20 cellular contexts compared by ENCODE assay signal in genomic region chr22:29158546-29158945, GRCh38. TPM values are rescaled to one million over a fixed set of nuclear protein-coding genes. Genes with fewer than 3 reads are reported as not detected.
DNase-seq lines count a peak whose midpoint lies in the region; ATAC-seq, FAIRE-seq and TF ChIP-seq lines count a peak whose summit lies in the region.
"Had no signal": no experiment of that assay in that cellular context is flagged by ENCODE, and none has a peak within 500 bp of the region (broad histone marks: within the 10 kb centered on the region; RNA-seq: fewer than 3 reads in every experiment).

No MANE protein-coding gene starts in this region.

- no peak for FAIRE-seq in HTR-8/SVneo (lab: Jason Lieb, UNC)
- FAIRE-seq: GM12892, H1 had no signal

- H3K4me3 ChIP-seq in AG10803 (ENCODE audit: low read length) (no peak overlapping the region), NB4 (ENCODE audit: low read depth, low read length) (no peak overlapping the region)
- H3K4me3 ChIP-seq: BLaER1 treated with 17β-estradiol and CSF1 and Interleukin-3, amounts not matched to agents 10 nM and 100 nM; HAP-1 had no signal

- no peak overlapping the region for H3K4me3 Mint-ChIP-seq in effector memory CD8-positive, alpha-beta T cell
- H3K4me3 Mint-ChIP-seq: CD4-positive, CD25-positive, alpha-beta regulatory T cell; HFFc6 had no signal

- peak overlapping the region in 1 of 2 donors; percentile 77 for H3K27ac Mint-ChIP-seq in effector memory CD8-positive, alpha-beta T cell
- H3K27ac Mint-ChIP-seq: HFFc6 had no signal

- peaks cover 25 to 72% of the 10 kb centered on the region in 2 donors for H3K27me3 Mint-ChIP-seq in effector memory CD8-positive, alpha-beta T cell

- H3K9me3 Mint-ChIP-seq in effector memory CD8-positive, alpha-beta T cell, result no peaks in the 10 kb centered on the region
- H3K9me3 Mint-ChIP-seq: CD4-positive, CD25-positive, alpha-beta regulatory T cell; HFFc6 had no signal

- no peak for TF ChIP-seq POLR2A in NB4 (IDR thresholded peaks at IDR 0.05; ENCODE audit: extremely low read depth, insufficient read length)

- H3K4me1 Mint-ChIP-seq in effector memory CD8-positive, alpha-beta T cell (ENCODE audit: low read depth in 2 of 2), result peaks cover 5 to 6% of the 10 kb centered on the region in 2 donors

- DNase-seq in AG10803 (ENCODE audit: low read depth) (peak; percentile 14), NB4 (ENCODE audit: low read depth) (peak; percentile 38), astrocyte of the hippocampus (ENCODE audit: low read depth, low spot score) (peak; percentile 48), myocyte (ENCODE audit: low read depth) (peak; percentile 27), NCI-H1105 treated with DMSO at 0.1 percent for 48 hours (lab: John Stamatoyannopoulos, UW) (no peak), HTR-8/SVneo (ENCODE audit: insufficient read length, low spot score) (no peak)
- no peak for DNase-seq in effector memory CD8-positive, alpha-beta T cell
- DNase-seq in stimulated activated CD8-positive, alpha-beta memory T cell treated with anti-CD3 and anti-CD28 coated beads, Interleukin-4, amount 100 ng/mL, for 48 hours, result no peak
- DNase-seq: 8988T; Calu3; CD4-positive, CD25-positive, alpha-beta regulatory T cell; DMS 273 treated with DMSO at 0.1 percent for 48 hours; DMS79; EL; GDM1; HFFc6 had no signal

- H3K36me3 Mint-ChIP-seq in effector memory CD8-positive, alpha-beta T cell (ENCODE audit: insufficient read depth), result no peaks in the 10 kb centered on the region
- H3K36me3 Mint-ChIP-seq: CD4-positive, CD25-positive, alpha-beta regulatory T cell had no signal

- TF ChIP-seq CTCF in AG10803 (conservative IDR thresholded peaks at IDR 0.05; ENCODE audit: low read length) (no peak), NB4 (IDR thresholded peaks at IDR 0.05; ENCODE audit: low read depth, low read length) (no peak)

- no peak for ATAC-seq in effector memory CD8-positive, alpha-beta T cell (replicated peaks)

RNA-seq across cellular contexts. Expression of gene EMID1, which starts 47.1 kb away (rescaled TPM):
- total RNA-seq in myocyte, result 2.3 and 4.0 TPM in 2 replicates
- 1.1 TPM for polyA plus RNA-seq in myocyte (2012)
- total RNA-seq: HFFc6 had no signal

Comparison
In these comparisons a context has a peak if more than half of its experiments do, and no peak if none do; other contexts are left out.
1. DNase-seq: peak in AG10803 (single experiment), NB4 (single experiment), astrocyte of the hippocampus (single experiment) and myocyte (single experiment); none in NCI-H1105 treated with DMSO at 0.1 percent for 48 hours (single experiment), HTR-8/SVneo (single experiment), effector memory CD8-positive, alpha-beta T cell (0 of 3) and stimulated activated CD8-positive, alpha-beta memory T cell treated with anti-CD3 and anti-CD28 coated beads, Interleukin-4, amount 100 ng/mL, for 48 hours (single experiment).